7 cellular contexts compared by ENCODE assay signal in the genomic region with DNA sequence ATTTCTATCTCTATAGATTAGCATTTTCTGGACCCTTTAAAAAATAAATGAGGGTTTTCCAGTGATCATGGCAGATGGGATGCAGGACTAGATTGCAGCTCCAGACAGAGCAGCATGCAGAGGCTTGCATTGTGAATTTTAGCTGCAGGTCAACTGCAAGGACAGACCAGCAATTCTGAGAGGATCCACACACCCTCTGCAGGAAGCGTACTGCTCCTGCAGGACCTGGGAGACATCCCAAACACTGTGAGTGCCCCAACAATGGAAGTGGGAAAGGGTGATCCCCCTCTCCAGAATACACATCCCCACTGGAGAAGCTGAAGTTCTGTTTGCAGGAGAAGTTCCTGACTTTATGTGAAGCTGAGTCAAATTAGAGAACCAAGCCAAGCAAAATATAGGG. TPM values are rescaled to one million over a fixed set of nuclear protein-coding genes. Genes with fewer than 3 reads are reported as not detected.
"Had no signal": no experiment of that assay in that cellular context is flagged by ENCODE, and none has a peak within 500 bp of the region (broad histone marks: within the 10 kb centered on the region; RNA-seq: fewer than 3 reads in every experiment).

No MANE protein-coding gene starts in this region.

RNA-seq across cellular contexts. Expression of a gene that starts 7.1 kb away (rescaled TPM):
- total RNA-seq: activated CD4-positive, alpha-beta T cell treated with anti-CD3 and anti-CD28 coated beads, Interleukin-2, amount 10 ng/mL, durations not matched to agents 24 days and 14 days; activated T-helper 1 cell treated with anti-CD3 and anti-CD28 coated beads, Interleukin-12 subunit alpha, Interleukin-12 subunit beta, Interleukin-2, Interleukin-4 antibody, amounts not matched to agents 30 ng/mL and 10 ng/mL and 1 ng/mL, durations not matched to agents 14 hours and 24 hours and 36 hours; aorta; chondrocyte; dermis microvascular lymphatic vessel endothelial cell; lung microvascular endothelial cell; naive thymus-derived CD8-positive, alpha-beta T cell had no signal
- polyA plus RNA-seq: naive thymus-derived CD8-positive, alpha-beta T cell had no signal
